ENCODE assay signal across 1 cellular context in the genomic region with DNA sequence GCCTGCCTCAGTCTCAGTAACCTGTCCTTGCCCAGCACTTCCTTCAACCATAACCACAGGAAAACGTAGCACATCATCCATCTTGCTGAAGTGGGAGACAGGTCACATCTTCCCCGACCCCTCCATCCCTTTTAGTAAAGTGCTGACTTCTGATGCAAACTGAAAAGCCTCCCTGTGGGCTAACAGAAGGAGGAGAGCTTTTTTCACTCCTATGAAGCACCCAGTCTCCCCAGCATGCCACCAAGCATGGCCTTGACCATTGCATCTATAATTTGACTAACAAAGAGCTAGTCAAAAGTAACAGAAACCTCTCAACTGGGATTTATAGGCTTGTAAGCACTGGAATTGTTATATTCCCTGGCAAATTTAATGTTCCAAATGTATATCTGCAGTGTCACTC.
TF ChIP-seq lines count a peak whose summit lies in the region.

No MANE protein-coding gene starts in this region.

TF ChIP-seq in HepG2, 621 proteins besides CTCF, POLR2A, EP300 and RAD21 (continued from another document):
- TF ChIP-seq, protein P1, sequence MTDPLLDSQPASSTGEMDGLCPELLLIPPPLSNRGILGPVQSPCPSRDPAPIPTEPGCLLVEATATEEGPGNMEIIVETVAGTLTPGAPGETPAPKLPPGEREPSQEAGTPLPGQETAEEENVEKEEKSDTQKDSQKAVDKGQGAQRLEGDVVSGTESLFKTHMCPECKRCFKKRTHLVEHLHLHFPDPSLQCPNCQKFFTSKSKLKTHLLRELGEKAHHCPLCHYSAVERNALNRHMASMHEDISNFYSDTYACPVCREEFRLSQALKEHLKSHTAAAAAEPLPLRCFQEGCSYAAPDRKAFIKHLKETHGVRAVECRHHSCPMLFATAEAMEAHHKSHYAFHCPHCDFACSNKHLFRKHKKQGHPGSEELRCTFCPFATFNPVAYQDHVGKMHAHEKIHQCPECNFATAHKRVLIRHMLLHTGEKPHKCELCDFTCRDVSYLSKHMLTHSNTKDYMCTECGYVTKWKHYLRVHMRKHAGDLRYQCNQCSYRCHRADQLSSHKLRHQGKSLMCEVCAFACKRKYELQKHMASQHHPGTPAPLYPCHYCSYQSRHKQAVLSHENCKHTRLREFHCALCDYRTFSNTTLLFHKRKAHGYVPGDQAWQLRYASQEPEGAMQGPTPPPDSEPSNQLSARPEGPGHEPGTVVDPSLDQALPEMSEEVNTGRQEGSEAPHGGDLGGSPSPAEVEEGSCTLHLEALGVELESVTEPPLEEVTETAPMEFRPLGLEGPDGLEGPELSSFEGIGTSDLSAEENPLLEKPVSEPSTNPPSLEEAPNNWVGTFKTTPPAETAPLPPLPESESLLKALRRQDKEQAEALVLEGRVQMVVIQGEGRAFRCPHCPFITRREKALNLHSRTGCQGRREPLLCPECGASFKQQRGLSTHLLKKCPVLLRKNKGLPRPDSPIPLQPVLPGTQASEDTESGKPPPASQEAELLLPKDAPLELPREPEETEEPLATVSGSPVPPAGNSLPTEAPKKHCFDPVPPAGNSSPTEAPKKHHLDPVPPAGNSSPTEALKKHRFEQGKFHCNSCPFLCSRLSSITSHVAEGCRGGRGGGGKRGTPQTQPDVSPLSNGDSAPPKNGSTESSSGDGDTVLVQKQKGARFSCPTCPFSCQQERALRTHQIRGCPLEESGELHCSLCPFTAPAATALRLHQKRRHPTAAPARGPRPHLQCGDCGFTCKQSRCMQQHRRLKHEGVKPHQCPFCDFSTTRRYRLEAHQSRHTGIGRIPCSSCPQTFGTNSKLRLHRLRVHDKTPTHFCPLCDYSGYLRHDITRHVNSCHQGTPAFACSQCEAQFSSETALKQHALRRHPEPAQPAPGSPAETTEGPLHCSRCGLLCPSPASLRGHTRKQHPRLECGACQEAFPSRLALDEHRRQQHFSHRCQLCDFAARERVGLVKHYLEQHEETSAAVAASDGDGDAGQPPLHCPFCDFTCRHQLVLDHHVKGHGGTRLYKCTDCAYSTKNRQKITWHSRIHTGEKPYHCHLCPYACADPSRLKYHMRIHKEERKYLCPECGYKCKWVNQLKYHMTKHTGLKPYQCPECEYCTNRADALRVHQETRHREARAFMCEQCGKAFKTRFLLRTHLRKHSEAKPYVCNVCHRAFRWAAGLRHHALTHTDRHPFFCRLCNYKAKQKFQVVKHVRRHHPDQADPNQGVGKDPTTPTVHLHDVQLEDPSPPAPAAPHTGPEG (CRISPR knock-in tag; IDR thresholded peaks at IDR 0.05), result no peak
- TF ChIP-seq FOXP1 (IDR thresholded peaks at IDR 0.05) (no peak), FOXP1 (CRISPR knock-in tag; IDR thresholded peaks at IDR 0.05) (no peak), ZNF12 (CRISPR knock-in tag; IDR thresholded peaks at IDR 0.05) (no peak), GFI1 (CRISPR knock-in tag; IDR thresholded peaks at IDR 0.05; ENCODE audit: borderline replicate concordance) (no peak), MXI1 (IDR thresholded peaks at IDR 0.05; ENCODE audit: borderline replicate concordance, low read depth, low read length) (no peak), RFX5 (IDR thresholded peaks at IDR 0.05; ENCODE audit: low read depth, low read length) (no peak), ARNT2 (CRISPR knock-in tag; IDR thresholded peaks at IDR 0.05; ENCODE audit: low read depth) (no peak), TP53 (CRISPR knock-in tag; conservative IDR thresholded peaks at IDR 0.05) (no peak), ADNP (CRISPR knock-in tag; IDR thresholded peaks at IDR 0.05) (no peak), ZNF24 (IDR thresholded peaks at IDR 0.05) (no peak)
- TF ChIP-seq, protein P2, sequence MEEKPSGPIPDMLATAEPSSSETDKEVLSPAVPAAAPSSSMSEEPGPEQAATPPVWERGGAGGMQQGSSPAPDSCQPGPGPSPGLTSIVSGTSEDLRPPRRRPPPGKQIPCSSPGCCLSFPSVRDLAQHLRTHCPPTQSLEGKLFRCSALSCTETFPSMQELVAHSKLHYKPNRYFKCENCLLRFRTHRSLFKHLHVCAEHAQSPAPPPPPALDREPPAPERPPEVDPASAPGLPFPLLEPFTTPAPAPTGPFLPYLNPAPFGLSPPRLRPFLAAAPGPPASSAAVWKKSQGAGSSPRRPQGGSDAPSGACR (CRISPR knock-in tag; IDR thresholded peaks at IDR 0.05), result no peak
- TF ChIP-seq, protein P3, sequence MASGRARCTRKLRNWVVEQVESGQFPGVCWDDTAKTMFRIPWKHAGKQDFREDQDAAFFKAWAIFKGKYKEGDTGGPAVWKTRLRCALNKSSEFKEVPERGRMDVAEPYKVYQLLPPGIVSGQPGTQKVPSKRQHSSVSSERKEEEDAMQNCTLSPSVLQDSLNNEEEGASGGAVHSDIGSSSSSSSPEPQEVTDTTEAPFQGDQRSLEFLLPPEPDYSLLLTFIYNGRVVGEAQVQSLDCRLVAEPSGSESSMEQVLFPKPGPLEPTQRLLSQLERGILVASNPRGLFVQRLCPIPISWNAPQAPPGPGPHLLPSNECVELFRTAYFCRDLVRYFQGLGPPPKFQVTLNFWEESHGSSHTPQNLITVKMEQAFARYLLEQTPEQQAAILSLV (CRISPR knock-in tag; IDR thresholded peaks at IDR 0.05; ENCODE audit: borderline replicate concordance), result no peak
- TF ChIP-seq, protein P4, sequence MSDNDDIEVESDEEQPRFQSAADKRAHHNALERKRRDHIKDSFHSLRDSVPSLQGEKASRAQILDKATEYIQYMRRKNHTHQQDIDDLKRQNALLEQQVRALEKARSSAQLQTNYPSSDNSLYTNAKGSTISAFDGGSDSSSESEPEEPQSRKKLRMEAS (IDR thresholded peaks at IDR 0.05), result no peak
